16 cellular contexts compared by ENCODE assay signal in the genomic region with DNA sequence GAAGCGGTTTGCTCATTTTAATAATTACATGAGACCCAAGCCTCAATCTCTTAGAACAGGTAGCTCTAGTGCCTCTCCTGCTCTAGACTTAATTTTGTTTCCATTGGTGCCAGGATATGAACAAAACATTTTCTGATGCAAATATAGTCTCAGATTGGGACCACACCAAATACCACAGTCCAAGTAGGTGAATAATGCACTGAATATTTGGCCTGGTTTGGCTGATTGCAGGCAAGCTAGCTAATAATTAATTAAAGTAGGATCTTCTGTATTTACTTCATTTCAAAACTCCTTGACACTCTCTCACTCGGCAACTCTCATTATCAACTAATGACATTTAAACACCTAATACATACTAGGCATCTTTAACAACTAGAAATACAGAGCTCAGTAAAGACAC.
DNase-seq lines count a peak whose midpoint lies in the region; ATAC-seq and TF ChIP-seq lines count a peak whose summit lies in the region.
"Had no signal": no experiment of that assay in that cellular context is flagged by ENCODE, and none has a peak within 500 bp of the region (broad histone marks: within the 10 kb centered on the region; RNA-seq: fewer than 3 reads in every experiment).

No MANE protein-coding gene starts in this region.

- intact Hi-C loops in left ventricle myocardium superior (cut with micrococcal nuclease), result no loop called here

- no peaks in the 10 kb centered on the region for H3K9me3 ChIP-seq in cardiac muscle cell (ENCODE audit: low read depth)
- H3K9me3 ChIP-seq in mesenchymal stem cell (ENCODE audit: control insufficient read depth, low read length), result no peaks in the 10 kb centered on the region

- WGBS in mesenchymal stem cell, result 67% methylated on average over 1 of the region's 2 CpGs

- no peak overlapping the region for H3K23ac ChIP-seq in mesenchymal stem cell (ENCODE audit: low read length in 2 of 2)

- H3K27ac ChIP-seq in cardiac muscle cell, result peak overlapping the region; percentile 87
- H3K27ac ChIP-seq in mesenchymal stem cell (ENCODE audit: low read length, poor library complexity, severe bottlenecking), result peak overlapping the region; percentile 65

- H3K4me2 ChIP-seq in mesenchymal stem cell (ENCODE audit: low read length, poor library complexity, severe bottlenecking), result no peak overlapping the region

- peaks cover 33% of the 10 kb centered on the region for H3K4me1 ChIP-seq in cardiac muscle cell (ENCODE audit: low read depth)
- H3K4me1 ChIP-seq in mesenchymal stem cell (ENCODE audit: control insufficient read depth, insufficient read depth, low read depth, low read length), result peaks cover 5% of the 10 kb centered on the region

- no peak overlapping the region for H3K4ac ChIP-seq in mesenchymal stem cell (ENCODE audit: low read depth in 1 of 2, low read length in 2 of 2)

- no peak overlapping the region for H2AK5ac ChIP-seq in mesenchymal stem cell (ENCODE audit: low read length, severe bottlenecking)

- no peak overlapping the region for H3K14ac ChIP-seq in mesenchymal stem cell (ENCODE audit: low read length in 2 of 2)

- H2BK5ac ChIP-seq in mesenchymal stem cell (ENCODE audit: low read depth, low read length, poor library complexity, severe bottlenecking), result no peak overlapping the region

- H3K27me3 ChIP-seq in cardiac muscle cell (no peaks in the 10 kb centered on the region), mesenchymal stem cell (ENCODE audit: control insufficient read depth in 1 of 2, insufficient read depth in 1 of 2, low read length in 2 of 2) (no peaks in the 10 kb centered on the region)

- no peak overlapping the region for H2BK12ac ChIP-seq in mesenchymal stem cell (ENCODE audit: low read length in 2 of 2)

- no peak overlapping the region for H3K9ac ChIP-seq in mesenchymal stem cell (ENCODE audit: low read length)

- H3K18ac ChIP-seq in mesenchymal stem cell (ENCODE audit: low read depth in 1 of 2, low read length in 2 of 2), result no peak overlapping the region

- no peak overlapping the region for H4K8ac ChIP-seq in mesenchymal stem cell (ENCODE audit: low read length)

- ATAC-seq in left ventricle myocardium superior (no peak), HG02938 (IDR thresholded peaks at IDR 0.05; ENCODE audit: unreplicated experiment) (no peak)
- ATAC-seq: K562 had no signal

- no peak overlapping the region for H2AFZ ChIP-seq in mesenchymal stem cell (ENCODE audit: low read depth, low read length)

- H3K36me3 ChIP-seq in cardiac muscle cell (no peaks in the 10 kb centered on the region), mesenchymal stem cell (ENCODE audit: control insufficient read depth in 1 of 2, insufficient read depth in 2 of 2, low read depth in 1 of 2, low read length in 2 of 2) (no peaks in the 10 kb centered on the region)

- no peaks in the 10 kb centered on the region for H3K79me1 ChIP-seq in mesenchymal stem cell (replicated peaks; ENCODE audit: low read length, poor library complexity, severe bottlenecking)

- DNase-seq in cardiac muscle cell (ENCODE audit: low read depth in 1 of 2, low spot score in 1 of 2) (no peak), left ventricle myocardium superior (no peak), fibroblast of gingiva (ENCODE audit: low read depth) (peak; percentile 34), mesenchymal stem cell (no peak), NCI-H128 (lab: John Stamatoyannopoulos, UW; ENCODE audit: unreplicated experiment) (no peak), Kasumi-1 (lab: John Stamatoyannopoulos, UW) (no peak), 8988T (no peak)
- DNase-seq: COR-L47, H9, NCI-H1048, NCI-H1694, NCI-H2107, NCI-H226, NCI-H69 had no signal

- TF ChIP-seq CTCF in cardiac muscle cell (IDR thresholded peaks at IDR 0.05; ENCODE audit: low read depth, low read length), result no peak

- H2BK15ac ChIP-seq in mesenchymal stem cell (ENCODE audit: low read depth, poor library complexity, severe bottlenecking), result no peak overlapping the region

- no peak overlapping the region for H3K4me3 ChIP-seq in cardiac muscle cell
- H3K4me3 ChIP-seq in mesenchymal stem cell (ENCODE audit: insufficient read depth in 1 of 2, low read depth in 1 of 2, low read length in 2 of 2), result no peak overlapping the region
- H3K4me3 ChIP-seq: K562 had no signal

- H2BK120ac ChIP-seq in mesenchymal stem cell (ENCODE audit: low read depth, low read length), result no peak overlapping the region

- H4K91ac ChIP-seq in mesenchymal stem cell (ENCODE audit: low read length), result no peak overlapping the region
